30 cellular contexts compared by ENCODE assay signal in genomic region chr4:120481711-120482110, GRCh38.
"Had no signal": no experiment of that assay in that cellular context is flagged by ENCODE, and none has a peak within 500 bp of the region (broad histone marks: within the 10 kb centered on the region; RNA-seq: fewer than 3 reads in every experiment).

No MANE protein-coding gene starts in this region.

- H3K4me3 Mint-ChIP-seq: activated CD4-positive, alpha-beta T cell treated with anti-CD3 and anti-CD28 coated beads, Interleukin-2, amount 10 ng/mL, durations not matched to agents 7 days and 5 days; activated CD8-positive, alpha-beta T cell treated with anti-CD3 and anti-CD28 coated beads, Interleukin-2, amount 10 ng/mL, durations not matched to agents 7 days and 5 days; activated naive CD4-positive, alpha-beta T cell treated with anti-CD3 and anti-CD28 coated beads, Interleukin-2, amount 50 U/mL, for 24 hours; activated naive CD8-positive, alpha-beta T cell treated with anti-CD3 and anti-CD28 coated beads, Interleukin-2, amount 10 ng/mL, durations not matched to agents 7 days and 5 days; activated T-cell treated with anti-CD3 and anti-CD28 coated beads, Interleukin-2, amount 50 U/mL, for 24 hours; brain; T-helper 1 cell treated with Interleukin-12 subunit alpha and Interleukin-12 subunit beta and Interleukin-4 antibody, amounts not matched to agents 30 μg/mL and 1 μg/mL, for 36 hours; T-helper 2 cell treated with Interferon-gamma antibody and Interleukin-4, amounts not matched to agents 5 μg/mL and 100 μg/mL, for 36 hours had no signal

- H3K27ac Mint-ChIP-seq: activated CD4-positive, alpha-beta T cell treated with anti-CD3 and anti-CD28 coated beads, Interleukin-2, amount 10 ng/mL, durations not matched to agents 7 days and 5 days; activated CD8-positive, alpha-beta T cell treated with anti-CD3 and anti-CD28 coated beads, Interleukin-2, amount 10 ng/mL, durations not matched to agents 7 days and 5 days; activated naive CD4-positive, alpha-beta T cell treated with anti-CD3 and anti-CD28 coated beads, Interleukin-2, amount 50 U/mL, for 24 hours; activated naive CD8-positive, alpha-beta T cell treated with anti-CD3 and anti-CD28 coated beads, Interleukin-2, amount 10 ng/mL, durations not matched to agents 7 days and 5 days; activated T-cell treated with anti-CD3 and anti-CD28 coated beads, Interleukin-2, amount 50 U/mL, for 24 hours; activated T-helper 2 cell treated with anti-CD3 and anti-CD28 coated beads, Interferon-gamma antibody, Interleukin-2, Interleukin-4, amounts not matched to agents 10 μg/mL and 5 μg/mL and 100 μg/mL, durations not matched to agents 14 hours and 24 hours and 36 hours; brain; T-helper 1 cell treated with Interleukin-12 subunit alpha and Interleukin-12 subunit beta and Interleukin-4 antibody, amounts not matched to agents 30 μg/mL and 1 μg/mL, for 36 hours; T-helper 2 cell treated with Interferon-gamma antibody and Interleukin-4, amounts not matched to agents 5 μg/mL and 100 μg/mL, for 36 hours had no signal

- DNase-seq: activated CD4-positive, alpha-beta T cell treated with anti-CD3 and anti-CD28 coated beads, Interleukin-2, amount 10 ng/mL, durations not matched to agents 7 days and 5 days; activated CD4-positive, alpha-beta T cell treated with anti-CD3 and anti-CD28 coated beads, Interleukin-2, amount 50 U/mL, for 48 hours; activated CD8-positive, alpha-beta T cell treated with anti-CD3 and anti-CD28 coated beads, Interleukin-2, amount 10 ng/mL, durations not matched to agents 7 days and 5 days; activated gamma-delta T cell; activated naive CD4-positive, alpha-beta T cell treated with Interleukin-2 at 50 U/mL for 16 hours; activated naive CD8-positive, alpha-beta T cell treated with anti-CD3 and anti-CD28 coated beads, Interleukin-2, amount 10 ng/mL, durations not matched to agents 7 days and 5 days; activated T-cell treated with anti-CD3 and anti-CD28 coated beads, Interleukin-2, amount 50 U/mL, for 24 hours; adrenal gland; caudate nucleus; NCI-H1092 treated with DMSO at 0.1 percent for 48 hours; NCI-H1417; NCI-H146; NCI-H187; NCI-H2029 treated with DMSO at 0.1 percent for 48 hours; NCI-H2107; NCI-H2171; NCI-H510A; NCI-H526; NCI-H748 treated with DMSO at 0.1 percent for 48 hours; NK-92 treated with Interleukin-12 subunit alpha and Interleukin-12 subunit beta, amount 100 ng/mL, for 24 hours; PC-3; SIG-M5 had no signal

- H3K9ac ChIP-seq: KMS-11 had no signal

- H3K4me1 Mint-ChIP-seq: activated CD4-positive, alpha-beta T cell treated with anti-CD3 and anti-CD28 coated beads, Interleukin-2, amount 10 ng/mL, durations not matched to agents 7 days and 5 days; activated naive CD4-positive, alpha-beta T cell treated with anti-CD3 and anti-CD28 coated beads, Interleukin-2, amount 50 U/mL, for 24 hours; activated naive CD8-positive, alpha-beta T cell treated with anti-CD3 and anti-CD28 coated beads, Interleukin-2, amount 10 ng/mL, durations not matched to agents 7 days and 5 days; brain had no signal

- H3K36me3 ChIP-seq: adrenal gland had no signal

- H3K27me3 Mint-ChIP-seq: activated CD4-positive, alpha-beta T cell treated with anti-CD3 and anti-CD28 coated beads, Interleukin-2, amount 10 ng/mL, durations not matched to agents 7 days and 5 days; activated naive CD4-positive, alpha-beta T cell treated with anti-CD3 and anti-CD28 coated beads, Interleukin-2, amount 50 U/mL, for 24 hours; activated naive CD8-positive, alpha-beta T cell treated with anti-CD3 and anti-CD28 coated beads, Interleukin-2, amount 10 ng/mL, durations not matched to agents 7 days and 5 days; activated T-cell treated with anti-CD3 and anti-CD28 coated beads, Interleukin-2, amount 50 U/mL, for 24 hours; brain had no signal

- ATAC-seq: activated CD8-positive, alpha-beta T cell treated with anti-CD3 and anti-CD28 coated beads, Interleukin-2, amount 10 ng/mL, durations not matched to agents 7 days and 5 days; PC-3; Right ventricle myocardium inferior had no signal

- H3K4me3 ChIP-seq: adrenal gland had no signal

- H3K9me3 Mint-ChIP-seq: activated CD4-positive, alpha-beta T cell treated with anti-CD3 and anti-CD28 coated beads, Interleukin-2, amount 10 ng/mL, durations not matched to agents 7 days and 5 days; activated naive CD4-positive, alpha-beta T cell treated with anti-CD3 and anti-CD28 coated beads, Interleukin-2, amount 50 U/mL, for 24 hours; activated naive CD8-positive, alpha-beta T cell treated with anti-CD3 and anti-CD28 coated beads, Interleukin-2, amount 10 ng/mL, durations not matched to agents 7 days and 5 days; activated T-helper 2 cell treated with anti-CD3 and anti-CD28 coated beads, Interferon-gamma antibody, Interleukin-2, Interleukin-4, amounts not matched to agents 10 μg/mL and 5 μg/mL and 100 μg/mL, durations not matched to agents 14 hours and 24 hours and 36 hours; T-helper 1 cell treated with Interleukin-12 subunit alpha and Interleukin-12 subunit beta and Interleukin-4 antibody, amounts not matched to agents 30 μg/mL and 1 μg/mL, for 36 hours; T-helper 2 cell treated with Interferon-gamma antibody and Interleukin-4, amounts not matched to agents 5 μg/mL and 100 μg/mL, for 36 hours had no signal

- H3K27ac ChIP-seq: adrenal gland, KMS-11, RWPE1 had no signal

- H3K4me1 ChIP-seq: adrenal gland had no signal

- H3K4me2 ChIP-seq: KMS-11 had no signal

- H3K36me3 Mint-ChIP-seq: activated naive CD4-positive, alpha-beta T cell treated with anti-CD3 and anti-CD28 coated beads, Interleukin-2, amount 50 U/mL, for 24 hours; activated naive CD8-positive, alpha-beta T cell treated with anti-CD3 and anti-CD28 coated beads, Interleukin-2, amount 10 ng/mL, durations not matched to agents 7 days and 5 days; brain had no signal

- H3K27me3 ChIP-seq: adrenal gland had no signal

- H3K9me3 ChIP-seq: adrenal gland had no signal
